ENCODE assay signal across 10 cellular contexts in genomic region chr3:110576962-110577361, GRCh38.
DNase-seq lines count a peak whose midpoint lies in the region; ATAC-seq and TF ChIP-seq lines count a peak whose summit lies in the region.
"Had no signal": no experiment of that assay in that cellular context is flagged by ENCODE, and none has a peak within 500 bp of the region (broad histone marks: within the 10 kb centered on the region; RNA-seq: fewer than 3 reads in every experiment).

No MANE protein-coding gene starts in this region.

- peak overlapping the region; percentile 66 for H3K27ac Mint-ChIP-seq in WTC11

- intact Hi-C loops in prostate gland (cut with DNase I): no loop called here

- ATAC-seq in WTC11: peak; percentile 95
- no peak for ATAC-seq in HG03039 (IDR thresholded peaks at IDR 0.05; ENCODE audit: unreplicated experiment)
- ATAC-seq in HG03521 (IDR thresholded peaks at IDR 0.05; ENCODE audit: unreplicated experiment): no peak
- ATAC-seq in HG03175 (IDR thresholded peaks at IDR 0.05; ENCODE audit: unreplicated experiment): no peak

- no peak for TF ChIP-seq CTCF in WTC11 (IDR thresholded peaks at IDR 0.05)
- TF ChIP-seq CTCF in prostate gland (IDR thresholded peaks at IDR 0.05): no peak

- H3K9me3 Mint-ChIP-seq in WTC11: peaks cover 14% of the 10 kb centered on the region

- no peak for TF ChIP-seq POLR2A in prostate gland (IDR thresholded peaks at IDR 0.05)

- no peaks in the 10 kb centered on the region for H3K27me3 ChIP-seq in prostate gland (replicated peaks; ENCODE audit: insufficient read depth)

- no peaks in the 10 kb centered on the region for H3K4me1 ChIP-seq in prostate gland (replicated peaks)

- H3K36me3 ChIP-seq in prostate gland: no peaks in the 10 kb centered on the region

- H3K9me3 ChIP-seq in prostate gland: no peaks in the 10 kb centered on the region

- CTCF ChIA-PET in WTC11 (lab: Charles Lee): no interaction called here

- no peak overlapping the region for H3K27ac ChIP-seq in prostate gland

- POLR2A ChIA-PET in WTC11 (lab: Charles Lee): no interaction called here

- H3K36me3 Mint-ChIP-seq in WTC11: peaks cover 15% of the 10 kb centered on the region
- H3K36me3 Mint-ChIP-seq: brain had no signal

- DNase-seq in A172 (ENCODE audit: low spot score): peak; percentile 96
- peak; percentile 23 for DNase-seq in HPDE6-E6E7 (ENCODE audit: extremely low spot score)
- DNase-seq in WTC11 (ENCODE audit: low spot score): peak; percentile 32
- peak; percentile 94 for DNase-seq in iPS DF 4.7 (ENCODE audit: extremely low read depth, low spot score)
- DNase-seq in prostate gland (ENCODE audit: low spot score): no peak
- DNase-seq: midbrain had no signal

- peaks cover 49% of the 10 kb centered on the region for H3K4me1 Mint-ChIP-seq in WTC11

- WGBS in prostate gland: 61% methylated on average over 3 of the region's 3 CpGs

- no peak overlapping the region for H3K4me3 ChIP-seq in prostate gland

- H3K27me3 Mint-ChIP-seq in WTC11 (ENCODE audit: low read depth): no peaks in the 10 kb centered on the region
- H3K27me3 Mint-ChIP-seq: brain had no signal

- H3K4me3 Mint-ChIP-seq in WTC11: no peak overlapping the region
- H3K4me3 Mint-ChIP-seq: brain had no signal

TF ChIP-seq in WTC11, 78 proteins besides CTCF, POLR2A, EP300 and RAD21 (continues in another document):
- TF ChIP-seq KAT7 (CRISPR knock-in tag; IDR thresholded peaks at IDR 0.05; ENCODE audit: borderline replicate concordance) (no peak), SP1 (CRISPR knock-in tag; conservative IDR thresholded peaks at IDR 0.05) (peak; percentile 35; the same call in 1 of the 2 replicates), ZNF532 (CRISPR knock-in tag; IDR thresholded peaks at IDR 0.05; ENCODE audit: borderline replicate concordance) (peak; percentile 51; the same call in 1 of the 2 replicates), HMGXB4 (CRISPR knock-in tag; IDR thresholded peaks at IDR 0.05) (no peak), E2F5 (CRISPR knock-in tag; IDR thresholded peaks at IDR 0.05) (no peak), FOXJ3 (CRISPR knock-in tag; IDR thresholded peaks at IDR 0.05; ENCODE audit: borderline replicate concordance) (no peak), MXD4 (CRISPR knock-in tag; IDR thresholded peaks at IDR 0.05; ENCODE audit: borderline replicate concordance) (no peak), ELF4 (CRISPR knock-in tag; IDR thresholded peaks at IDR 0.05; ENCODE audit: low read depth) (no peak), NR1H2 (CRISPR knock-in tag; IDR thresholded peaks at IDR 0.05) (no peak), USF2 (CRISPR knock-in tag; IDR thresholded peaks at IDR 0.05) (no peak), ATF3 (CRISPR knock-in tag; conservative IDR thresholded peaks at IDR 0.05) (no peak), TEAD1 (CRISPR knock-in tag; IDR thresholded peaks at IDR 0.05) (peak; percentile 70; the same call in 1 of the 2 replicates), ZBTB43 (CRISPR knock-in tag; IDR thresholded peaks at IDR 0.05) (0 out of 2 replicates have a peak, but pooled peaks have one; percentile 69), E2F4 (CRISPR knock-in tag; IDR thresholded peaks at IDR 0.05; ENCODE audit: borderline replicate concordance, low read depth) (no peak)
